Comparison of ENCODE assay signal across 14 cellular contexts in the genomic region with DNA sequence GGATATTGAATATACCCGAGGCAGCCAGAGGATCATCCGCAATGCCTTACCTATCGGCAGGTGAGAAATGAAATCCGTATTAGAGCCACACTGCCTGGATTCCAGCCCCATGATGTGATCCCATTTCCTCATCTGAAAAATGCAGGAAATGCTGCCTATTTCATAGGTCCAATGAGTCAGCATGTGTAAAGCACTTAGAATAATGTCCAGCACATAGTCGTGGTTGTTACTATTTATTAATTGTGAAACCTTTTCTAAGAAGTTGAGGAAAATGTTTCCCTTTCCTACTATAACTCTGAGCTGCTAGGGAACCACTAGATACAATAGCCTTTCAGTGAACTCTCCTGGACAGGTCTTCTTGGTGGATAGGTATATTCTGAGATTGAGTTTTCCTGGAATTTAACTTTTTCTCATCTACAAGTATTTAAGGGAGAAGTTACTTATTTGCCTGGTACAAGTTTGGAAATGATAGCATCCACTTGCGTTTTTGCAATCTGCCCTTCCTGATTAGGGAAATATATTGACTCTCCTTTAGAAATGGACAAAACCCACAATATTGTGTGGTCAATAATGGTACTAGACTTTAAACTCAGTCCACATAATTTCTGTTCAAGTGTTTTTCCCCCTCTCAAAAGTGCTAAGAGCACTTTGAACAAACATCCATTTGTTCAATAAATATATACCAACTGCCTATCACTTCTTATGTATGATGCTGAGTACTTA. TPM values are rescaled to one million over a fixed set of nuclear protein-coding genes. Genes with fewer than 3 reads are reported as not detected.
DNase-seq lines count a peak whose midpoint lies in the region; ATAC-seq and TF ChIP-seq lines count a peak whose summit lies in the region.
"Had no signal": no experiment of that assay in that cellular context is flagged by ENCODE, and none has a peak within 500 bp of the region (broad histone marks: within the 10 kb centered on the region; RNA-seq: fewer than 3 reads in every experiment).

No MANE protein-coding gene starts in this region.

- peak overlapping the region; percentile 65 for H3K4me2 ChIP-seq in skeletal muscle satellite cell (ENCODE audit: low read length)

- no peaks in the 10 kb centered on the region for H3K4me1 Mint-ChIP-seq in activated T-helper 1 cell treated with anti-CD3 and anti-CD28 coated beads, Interleukin-12 subunit alpha, Interleukin-12 subunit beta, Interleukin-2, Interleukin-4 antibody, amounts not matched to agents 30 ng/mL and 10 ng/mL and 1 ng/mL, durations not matched to agents 14 hours and 24 hours and 36 hours (ENCODE audit: low read depth)
- H3K4me1 Mint-ChIP-seq: brain had no signal

- peak; percentile 94 for ATAC-seq in SK-N-SH treated with all-trans-retinoic acid at 6 μM for 48 hours
- ATAC-seq: left ventricle myocardium superior had no signal

- H3K9me3 ChIP-seq in skeletal muscle satellite cell (replicated peaks; ENCODE audit: low read length): no peaks in the 10 kb centered on the region
- H3K9me3 ChIP-seq: thoracic aorta had no signal

- intact Hi-C loops in activated T-helper 1 cell treated with anti-CD3 and anti-CD28 coated beads, Interleukin-12 subunit alpha, Interleukin-12 subunit beta, Interleukin-2, Interleukin-4 antibody, amounts not matched to agents 30 ng/mL and 10 ng/mL and 1 ng/mL, durations not matched to agents 14 hours and 24 hours and 36 hours (cut with micrococcal nuclease): no loop called here

- H3K4me1 ChIP-seq in skeletal muscle satellite cell (ENCODE audit: control insufficient read depth, insufficient read depth, low read length): peaks cover 12% of the 10 kb centered on the region

- peak overlapping the region; percentile 44 for H3K9ac ChIP-seq in skeletal muscle satellite cell (ENCODE audit: low read depth, low read length)

- H3K4me3 Mint-ChIP-seq in activated T-helper 1 cell treated with anti-CD3 and anti-CD28 coated beads, Interleukin-12 subunit alpha, Interleukin-12 subunit beta, Interleukin-2, Interleukin-4 antibody, amounts not matched to agents 30 ng/mL and 10 ng/mL and 1 ng/mL, durations not matched to agents 14 hours and 24 hours and 36 hours: no peak overlapping the region
- H3K4me3 Mint-ChIP-seq: brain had no signal

- no peaks in the 10 kb centered on the region for H3K9me3 Mint-ChIP-seq in activated T-helper 1 cell treated with anti-CD3 and anti-CD28 coated beads, Interleukin-12 subunit alpha, Interleukin-12 subunit beta, Interleukin-2, Interleukin-4 antibody, amounts not matched to agents 30 ng/mL and 10 ng/mL and 1 ng/mL, durations not matched to agents 14 hours and 24 hours and 36 hours

- no peak overlapping the region for H3K27ac Mint-ChIP-seq in activated T-helper 1 cell treated with anti-CD3 and anti-CD28 coated beads, Interleukin-12 subunit alpha, Interleukin-12 subunit beta, Interleukin-2, Interleukin-4 antibody, amounts not matched to agents 30 ng/mL and 10 ng/mL and 1 ng/mL, durations not matched to agents 14 hours and 24 hours and 36 hours
- H3K27ac Mint-ChIP-seq: brain had no signal

- peaks cover 25% of the 10 kb centered on the region for H3K36me3 Mint-ChIP-seq in activated T-helper 1 cell treated with anti-CD3 and anti-CD28 coated beads, Interleukin-12 subunit alpha, Interleukin-12 subunit beta, Interleukin-2, Interleukin-4 antibody, amounts not matched to agents 30 ng/mL and 10 ng/mL and 1 ng/mL, durations not matched to agents 14 hours and 24 hours and 36 hours (ENCODE audit: low read depth)

- H3K27me3 ChIP-seq in skeletal muscle satellite cell (ENCODE audit: control insufficient read depth, insufficient read depth, low read length): no peaks in the 10 kb centered on the region

- TF ChIP-seq CTCF in GM10266 (IDR thresholded peaks at IDR 0.05; ENCODE audit: control insufficient read depth, insufficient read depth, low read depth, missing control alignments): no peak

- peaks cover 6% of the 10 kb centered on the region for H3K36me3 ChIP-seq in skeletal muscle satellite cell (ENCODE audit: insufficient read depth, low read length)
- H3K36me3 ChIP-seq: thoracic aorta had no signal

- DNase-seq in GM04503 (ENCODE audit: low read depth): peak; percentile 62
- peak; percentile 4 for DNase-seq in fibroblast of the conjunctiva (ENCODE audit: low read depth)
- no peak for DNase-seq in activated T-helper 1 cell treated with anti-CD3 and anti-CD28 coated beads, Interleukin-12 subunit alpha, Interleukin-12 subunit beta, Interleukin-2, Interleukin-4 antibody, amounts not matched to agents 30 ng/mL and 10 ng/mL and 1 ng/mL, durations not matched to agents 14 hours and 24 hours and 36 hours (ENCODE audit: low spot score)
- no peak for DNase-seq in NCI-H2107 treated with DMSO at 0.1 percent for 48 hours (lab: John Stamatoyannopoulos, UW; ENCODE audit: unreplicated experiment)
- no peak for DNase-seq in GM10266 (ENCODE audit: extremely low spot score)
- no peak for DNase-seq in NCI-H1417 (lab: John Stamatoyannopoulos, UW)
- DNase-seq: activated CD8-positive, alpha-beta memory T cell treated with anti-CD3 and anti-CD28 coated beads for 24 hours; left ventricle myocardium superior; NCI-H2081 treated with DMSO at 0.1 percent for 48 hours; T-helper 9 cell had no signal

- no peak overlapping the region for H3K4me3 ChIP-seq in skeletal muscle satellite cell (ENCODE audit: low read length)
- H3K4me3 ChIP-seq: thoracic aorta had no signal

- H3K27me3 Mint-ChIP-seq in activated T-helper 1 cell treated with anti-CD3 and anti-CD28 coated beads, Interleukin-12 subunit alpha, Interleukin-12 subunit beta, Interleukin-2, Interleukin-4 antibody, amounts not matched to agents 30 ng/mL and 10 ng/mL and 1 ng/mL, durations not matched to agents 14 hours and 24 hours and 36 hours (ENCODE audit: insufficient read depth): no peaks in the 10 kb centered on the region
- H3K27me3 Mint-ChIP-seq: brain had no signal

TF ChIP-seq in SK-N-SH treated with all-trans-retinoic acid at 6 μM for 48 hours, 23 proteins besides CTCF, POLR2A, EP300 and RAD21:
- TF ChIP-seq ZFP30 (CRISPR knock-in tag; IDR thresholded peaks at IDR 0.05) (no peak), PPARA (CRISPR knock-in tag; IDR thresholded peaks at IDR 0.05; ENCODE audit: borderline replicate concordance) (no peak), ZNF8 (CRISPR knock-in tag; IDR thresholded peaks at IDR 0.05) (no peak)

RNA-seq across cellular contexts. Expression of a gene that starts 12.2 kb away (rescaled TPM):
- total RNA-seq in skeletal muscle satellite cell (2012; rRNA removed): 10.6 and 11.1 TPM in 2 replicates
- total RNA-seq in activated T-helper 1 cell treated with anti-CD3 and anti-CD28 coated beads, Interleukin-12 subunit alpha, Interleukin-12 subunit beta, Interleukin-2, Interleukin-4 antibody, amounts not matched to agents 30 ng/mL and 10 ng/mL and 1 ng/mL, durations not matched to agents 14 hours and 24 hours and 36 hours: 11.5 and 14.3 TPM in 2 replicates

Comparison
In these comparisons a context has a peak if more than half of its experiments do, and no peak if none do; other contexts are left out.
1. DNase-seq: peak in GM04503 (single experiment) and fibroblast of the conjunctiva (single experiment); none in activated T-helper 1 cell treated with anti-CD3 and anti-CD28 coated beads, Interleukin-12 subunit alpha, Interleukin-12 subunit beta, Interleukin-2, Interleukin-4 antibody, amounts not matched to agents 30 ng/mL and 10 ng/mL and 1 ng/mL, durations not matched to agents 14 hours and 24 hours and 36 hours (single experiment), NCI-H2107 treated with DMSO at 0.1 percent for 48 hours (single experiment), GM10266 (single experiment) and NCI-H1417 (0 of 3).